In the genomic region with DNA sequence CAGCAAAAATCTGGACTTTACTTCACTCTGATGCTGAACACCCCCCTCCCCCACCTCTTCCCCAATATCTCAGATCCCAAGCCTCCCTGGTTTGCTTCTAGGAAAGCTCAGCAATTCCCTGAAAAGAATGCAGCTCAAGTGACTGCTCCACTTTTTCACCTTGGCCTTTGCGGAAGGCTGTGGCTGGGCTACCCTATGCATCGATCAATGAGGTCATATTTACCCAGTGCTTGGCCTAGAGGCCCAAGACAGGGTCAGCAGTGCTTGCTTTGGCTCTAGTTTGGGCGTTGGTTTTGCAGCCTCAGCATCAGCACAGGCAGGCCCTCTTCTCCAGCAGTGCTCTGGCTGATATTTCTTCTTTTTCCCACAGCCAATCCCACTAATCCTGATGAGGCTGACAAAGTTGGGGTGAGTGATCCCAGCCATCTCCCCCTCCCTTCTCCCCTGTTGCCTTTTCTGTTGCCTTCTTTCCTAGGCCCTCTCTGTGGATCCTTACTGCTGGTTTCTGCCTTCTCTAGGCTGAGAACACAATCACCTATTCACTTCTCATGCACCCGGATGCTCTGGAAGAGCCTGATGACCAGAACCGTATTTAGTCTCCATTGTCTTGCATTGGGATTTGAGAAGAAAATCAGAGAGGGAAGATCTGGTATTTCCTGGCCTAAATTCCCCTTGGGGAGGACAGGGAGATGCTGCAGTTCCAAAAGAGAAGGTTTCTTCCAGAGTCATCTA, we compare ENCODE assay signal across 2 cellular contexts.
TF ChIP-seq lines count a peak whose summit lies in the region.

No MANE protein-coding gene starts in this region.

TF ChIP-seq in K562, 482 proteins besides CTCF, POLR2A, EP300 and RAD21:
- 0 out of 2 replicates have a peak, but pooled peaks have one; percentile 26 for TF ChIP-seq C11orf30 (IDR thresholded peaks at IDR 0.05; ENCODE audit: low read depth)
- TF ChIP-seq NR2C1 (IDR thresholded peaks at IDR 0.05) = no peak
- no peak for TF ChIP-seq NR2C1 (tag; IDR thresholded peaks at IDR 0.05)

TF ChIP-seq in liver, 16 proteins besides CTCF, POLR2A, EP300 and RAD21:
- TF ChIP-seq FOXA2 (IDR thresholded peaks at IDR 0.05) (peak; percentile 85), TAF1 (conservative IDR thresholded peaks at IDR 0.05) (no peak), YY1 (IDR thresholded peaks at IDR 0.05) (no peak), NR2F2 (IDR thresholded peaks at IDR 0.05) (no peak), RXRA (IDR thresholded peaks at IDR 0.05) (peak; percentile 76 to 90), FOXA1 (IDR thresholded peaks at IDR 0.05) (peak; percentile 44), GABPA (IDR thresholded peaks at IDR 0.05 in 1 of 2, conservative IDR thresholded peaks at IDR 0.05 in 1 of 2) (no peak), HNF4G (IDR thresholded peaks at IDR 0.05) (peak; percentile 47), SP1 (IDR thresholded peaks at IDR 0.05) (peak; percentile 48), HNF4A (conservative IDR thresholded peaks at IDR 0.05) (peak; percentile 61 to 75), JUND (IDR thresholded peaks at IDR 0.05) (peak; percentile 59 to 89), EGR1 (IDR thresholded peaks at IDR 0.05; ENCODE audit: low read depth in 2 of 2) (no peak)
- TF ChIP-seq, protein P1, sequence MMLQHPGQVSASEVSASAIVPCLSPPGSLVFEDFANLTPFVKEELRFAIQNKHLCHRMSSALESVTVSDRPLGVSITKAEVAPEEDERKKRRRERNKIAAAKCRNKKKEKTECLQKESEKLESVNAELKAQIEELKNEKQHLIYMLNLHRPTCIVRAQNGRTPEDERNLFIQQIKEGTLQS (IDR thresholded peaks at IDR 0.05) = peak; percentile 21
- TF ChIP-seq, protein P2, sequence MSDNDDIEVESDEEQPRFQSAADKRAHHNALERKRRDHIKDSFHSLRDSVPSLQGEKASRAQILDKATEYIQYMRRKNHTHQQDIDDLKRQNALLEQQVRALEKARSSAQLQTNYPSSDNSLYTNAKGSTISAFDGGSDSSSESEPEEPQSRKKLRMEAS (IDR thresholded peaks at IDR 0.05) = no peak
- TF ChIP-seq, protein P3, sequence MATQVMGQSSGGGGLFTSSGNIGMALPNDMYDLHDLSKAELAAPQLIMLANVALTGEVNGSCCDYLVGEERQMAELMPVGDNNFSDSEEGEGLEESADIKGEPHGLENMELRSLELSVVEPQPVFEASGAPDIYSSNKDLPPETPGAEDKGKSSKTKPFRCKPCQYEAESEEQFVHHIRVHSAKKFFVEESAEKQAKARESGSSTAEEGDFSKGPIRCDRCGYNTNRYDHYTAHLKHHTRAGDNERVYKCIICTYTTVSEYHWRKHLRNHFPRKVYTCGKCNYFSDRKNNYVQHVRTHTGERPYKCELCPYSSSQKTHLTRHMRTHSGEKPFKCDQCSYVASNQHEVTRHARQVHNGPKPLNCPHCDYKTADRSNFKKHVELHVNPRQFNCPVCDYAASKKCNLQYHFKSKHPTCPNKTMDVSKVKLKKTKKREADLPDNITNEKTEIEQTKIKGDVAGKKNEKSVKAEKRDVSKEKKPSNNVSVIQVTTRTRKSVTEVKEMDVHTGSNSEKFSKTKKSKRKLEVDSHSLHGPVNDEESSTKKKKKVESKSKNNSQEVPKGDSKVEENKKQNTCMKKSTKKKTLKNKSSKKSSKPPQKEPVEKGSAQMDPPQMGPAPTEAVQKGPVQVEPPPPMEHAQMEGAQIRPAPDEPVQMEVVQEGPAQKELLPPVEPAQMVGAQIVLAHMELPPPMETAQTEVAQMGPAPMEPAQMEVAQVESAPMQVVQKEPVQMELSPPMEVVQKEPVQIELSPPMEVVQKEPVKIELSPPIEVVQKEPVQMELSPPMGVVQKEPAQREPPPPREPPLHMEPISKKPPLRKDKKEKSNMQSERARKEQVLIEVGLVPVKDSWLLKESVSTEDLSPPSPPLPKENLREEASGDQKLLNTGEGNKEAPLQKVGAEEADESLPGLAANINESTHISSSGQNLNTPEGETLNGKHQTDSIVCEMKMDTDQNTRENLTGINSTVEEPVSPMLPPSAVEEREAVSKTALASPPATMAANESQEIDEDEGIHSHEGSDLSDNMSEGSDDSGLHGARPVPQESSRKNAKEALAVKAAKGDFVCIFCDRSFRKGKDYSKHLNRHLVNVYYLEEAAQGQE (IDR thresholded peaks at IDR 0.05) = no peak
- TF ChIP-seq, protein P4, sequence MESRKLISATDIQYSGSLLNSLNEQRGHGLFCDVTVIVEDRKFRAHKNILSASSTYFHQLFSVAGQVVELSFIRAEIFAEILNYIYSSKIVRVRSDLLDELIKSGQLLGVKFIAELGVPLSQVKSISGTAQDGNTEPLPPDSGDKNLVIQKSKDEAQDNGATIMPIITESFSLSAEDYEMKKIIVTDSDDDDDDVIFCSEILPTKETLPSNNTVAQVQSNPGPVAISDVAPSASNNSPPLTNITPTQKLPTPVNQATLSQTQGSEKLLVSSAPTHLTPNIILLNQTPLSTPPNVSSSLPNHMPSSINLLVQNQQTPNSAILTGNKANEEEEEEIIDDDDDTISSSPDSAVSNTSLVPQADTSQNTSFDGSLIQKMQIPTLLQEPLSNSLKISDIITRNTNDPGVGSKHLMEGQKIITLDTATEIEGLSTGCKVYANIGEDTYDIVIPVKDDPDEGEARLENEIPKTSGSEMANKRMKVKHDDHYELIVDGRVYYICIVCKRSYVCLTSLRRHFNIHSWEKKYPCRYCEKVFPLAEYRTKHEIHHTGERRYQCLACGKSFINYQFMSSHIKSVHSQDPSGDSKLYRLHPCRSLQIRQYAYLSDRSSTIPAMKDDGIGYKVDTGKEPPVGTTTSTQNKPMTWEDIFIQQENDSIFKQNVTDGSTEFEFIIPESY (IDR thresholded peaks at IDR 0.05) = no peak
